In the genomic region with DNA sequence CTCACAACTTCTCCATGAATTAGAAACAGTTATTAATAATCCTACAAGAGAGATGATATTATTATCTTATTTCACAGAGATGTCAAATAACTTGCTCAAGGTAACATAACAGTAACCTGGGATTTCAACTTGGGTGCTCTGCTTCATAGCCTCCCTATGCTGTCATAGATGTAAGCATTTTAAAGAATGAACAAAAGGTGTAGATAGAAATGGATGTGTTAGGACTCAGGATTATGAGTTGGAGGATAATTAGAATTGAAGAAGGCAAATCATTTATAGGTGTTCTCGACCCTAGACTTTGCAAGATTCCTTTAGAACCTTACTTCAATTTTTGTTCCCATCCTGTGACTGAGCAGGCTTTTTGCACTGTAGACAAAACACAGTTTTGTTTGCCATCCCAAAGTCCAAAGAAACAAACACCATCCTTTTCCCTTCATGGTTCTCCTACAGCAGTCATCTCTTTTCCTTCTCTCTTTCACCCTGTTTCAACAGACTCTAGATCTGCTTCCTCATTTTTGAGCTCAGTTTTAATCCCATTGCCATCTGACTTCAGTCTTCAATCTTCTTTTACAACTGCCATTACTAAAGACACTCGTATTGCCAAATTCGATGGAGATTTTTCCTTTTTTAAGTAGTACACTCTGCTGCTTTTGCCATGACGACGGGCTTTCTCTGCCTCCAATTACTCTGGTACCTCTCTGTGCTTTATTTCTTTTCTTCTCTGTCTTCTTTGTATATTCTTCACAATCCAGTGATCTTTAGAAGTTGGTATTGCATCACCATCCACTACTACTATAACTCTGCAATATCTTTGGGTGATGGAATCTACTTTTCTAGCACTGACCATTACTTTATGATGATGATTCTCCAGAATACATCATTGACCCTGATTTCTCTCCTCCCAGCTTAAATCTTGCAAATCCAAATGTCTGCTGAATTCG, we compare ENCODE assay signal across 14 cellular contexts. TPM values are rescaled to one million over a fixed set of nuclear protein-coding genes. Genes with fewer than 3 reads are reported as not detected.
DNase-seq lines count a peak whose midpoint lies in the region; ATAC-seq and TF ChIP-seq lines count a peak whose summit lies in the region.
"Had no signal": no experiment of that assay in that cellular context is flagged by ENCODE, and none has a peak within 500 bp of the region (broad histone marks: within the 10 kb centered on the region; RNA-seq: fewer than 3 reads in every experiment).

No MANE protein-coding gene starts in this region.

- H3K27me3 ChIP-seq in muscle layer of duodenum (ENCODE audit: low read depth, low read length), result no peaks in the 10 kb centered on the region

- peaks cover 83% of the 10 kb centered on the region for H3K36me3 Mint-ChIP-seq in dendritic cell treated with granulocyte-macrophage colony-stimulating factor and Interleukin-4, amounts not matched to agents 40 ng/mL and 50 ng/mL, for 4 days (ENCODE audit: low read depth)
- no peaks in the 10 kb centered on the region for H3K36me3 Mint-ChIP-seq in activated CD8-positive, alpha-beta T cell treated with anti-CD3 and anti-CD28 coated beads for 36 hours (ENCODE audit: low read depth)

- no peaks in the 10 kb centered on the region for H3K9me3 ChIP-seq in muscle layer of duodenum (ENCODE audit: control insufficient read depth in 1 of 2, low read length in 2 of 2)
- H3K9me3 ChIP-seq: mucosa of descending colon had no signal

- no peaks in the 10 kb centered on the region for H3K9me3 Mint-ChIP-seq in dendritic cell treated with granulocyte-macrophage colony-stimulating factor and Interleukin-4, amounts not matched to agents 40 ng/mL and 50 ng/mL, for 4 days
- H3K9me3 Mint-ChIP-seq in activated CD8-positive, alpha-beta T cell treated with anti-CD3 and anti-CD28 coated beads for 36 hours, result no peaks in the 10 kb centered on the region

- H3K4me1 ChIP-seq in muscle layer of duodenum (ENCODE audit: control insufficient read depth in 1 of 2, insufficient read depth in 2 of 2, low read length in 2 of 2), result peaks cover 0 to 6% of the 10 kb centered on the region in 2 donors

- CTCF ChIA-PET in activated CD8-positive, alpha-beta T cell treated with anti-CD3 and anti-CD28 coated beads for 36 hours (lab: Charles Lee), result no interaction called here

- intact Hi-C loops in Right ventricle myocardium inferior (cut with DNase I), result loop anchor here (10.0 kb wide), 1 partner anchor 106 kb away; no protein-coding TSS in a partner anchor
- intact Hi-C loops in cardiac septum (cut with DNase I), result loop anchor here (5.0 kb wide), 2 partner anchors 534 to 739 kb away; a partner anchor contains a TSS
- intact Hi-C loops in dendritic cell treated with granulocyte-macrophage colony-stimulating factor and Interleukin-4, amounts not matched to agents 40 ng/mL and 50 ng/mL, for 4 days (cut with micrococcal nuclease), result loop anchor here (2.0 to 5.0 kb wide), 2 partner anchors 22 to 59 kb away; no protein-coding TSS in a partner anchor
- intact Hi-C loops in activated CD8-positive, alpha-beta T cell treated with anti-CD3 and anti-CD28 coated beads for 36 hours (cut with micrococcal nuclease), result no loop called here

- ATAC-seq in Right ventricle myocardium inferior, result peak; percentile 55
- ATAC-seq in activated CD8-positive, alpha-beta T cell treated with anti-CD3 and anti-CD28 coated beads for 36 hours, result no peak

- H3K27ac ChIP-seq in muscle layer of duodenum (ENCODE audit: low read length), result peak overlapping the region; percentile 32

- no peak for TF ChIP-seq CTCF in activated CD8-positive, alpha-beta T cell treated with anti-CD3 and anti-CD28 coated beads for 36 hours (IDR thresholded peaks at IDR 0.05)

- POLR2A ChIA-PET in activated CD8-positive, alpha-beta T cell treated with anti-CD3 and anti-CD28 coated beads for 36 hours (lab: Charles Lee), result no interaction called here

- no peaks in the 10 kb centered on the region for H3K36me3 ChIP-seq in muscle layer of duodenum (ENCODE audit: control insufficient read depth in 1 of 2, insufficient read depth in 2 of 2, low read length in 2 of 2)

- peak overlapping the region; percentile 96 for H3K27ac Mint-ChIP-seq in dendritic cell treated with granulocyte-macrophage colony-stimulating factor and Interleukin-4, amounts not matched to agents 40 ng/mL and 50 ng/mL, for 4 days
- no peak overlapping the region for H3K27ac Mint-ChIP-seq in activated CD8-positive, alpha-beta T cell treated with anti-CD3 and anti-CD28 coated beads for 36 hours

- H3K4me1 Mint-ChIP-seq in dendritic cell treated with granulocyte-macrophage colony-stimulating factor and Interleukin-4, amounts not matched to agents 40 ng/mL and 50 ng/mL, for 4 days (ENCODE audit: low read depth), result peaks cover 47% of the 10 kb centered on the region
- H3K4me1 Mint-ChIP-seq in activated CD8-positive, alpha-beta T cell treated with anti-CD3 and anti-CD28 coated beads for 36 hours (ENCODE audit: low read depth), result no peaks in the 10 kb centered on the region

- no peaks in the 10 kb centered on the region for H3K27me3 Mint-ChIP-seq in dendritic cell treated with granulocyte-macrophage colony-stimulating factor and Interleukin-4, amounts not matched to agents 40 ng/mL and 50 ng/mL, for 4 days
- H3K27me3 Mint-ChIP-seq in activated CD8-positive, alpha-beta T cell treated with anti-CD3 and anti-CD28 coated beads for 36 hours, result peaks cover 1% of the 10 kb centered on the region

- peak overlapping the region; percentile 47 for H3K4me3 Mint-ChIP-seq in dendritic cell treated with granulocyte-macrophage colony-stimulating factor and Interleukin-4, amounts not matched to agents 40 ng/mL and 50 ng/mL, for 4 days
- no peak overlapping the region for H3K4me3 Mint-ChIP-seq in activated CD8-positive, alpha-beta T cell treated with anti-CD3 and anti-CD28 coated beads for 36 hours

- DNase-seq in Right ventricle myocardium inferior (ENCODE audit: missing footprints), result no peak
- DNase-seq in cardiac septum (ENCODE audit: low spot score), result no peak
- DNase-seq in NCI-H2029 (lab: John Stamatoyannopoulos, UW), result no peak
- no peak for DNase-seq in NCI-H526 treated with DMSO at 0.1 percent for 48 hours (lab: John Stamatoyannopoulos, UW)
- no peak for DNase-seq in cerebellar cortex (ENCODE audit: low spot score)
- DNase-seq in activated CD8-positive, alpha-beta T cell treated with anti-CD3 and anti-CD28 coated beads for 36 hours, result no peak
- DNase-seq: ACHN; activated CD4-positive, CD25-positive, alpha-beta regulatory T cell treated with anti-CD3 and anti-CD28 coated beads, Interleukin-2, amount 50 U/mL, for 72 hours; effector CD8-positive, alpha-beta T cell; mucosa of descending colon; NCI-H1694 treated with DMSO at 0.1 percent for 48 hours; RPMI8226 had no signal

- no peak overlapping the region for H3K4me3 ChIP-seq in muscle layer of duodenum (ENCODE audit: low read depth in 1 of 2, low read length in 2 of 2)
- H3K4me3 ChIP-seq: mucosa of descending colon had no signal

RNA-seq across cellular contexts. Expression of a gene that starts 4.5 kb away (rescaled TPM):
- total RNA-seq in Right ventricle myocardium inferior (13.0 TPM), cardiac septum (11.8 TPM)
- not detected for total RNA-seq in activated CD8-positive, alpha-beta T cell treated with anti-CD3 and anti-CD28 coated beads for 36 hours

Comparison
In these comparisons a context has a peak if more than half of its experiments do, and no peak if none do; other contexts are left out.
1. RNA of a gene that starts 4.5 kb away (total RNA-seq): 13.0 TPM in Right ventricle myocardium inferior (single experiment) and 11.8 TPM in cardiac septum (single experiment); not detected in activated CD8-positive, alpha-beta T cell treated with anti-CD3 and anti-CD28 coated beads for 36 hours; every median in the first group is over 10 times any median in the second.